Comparison of ENCODE assay signal across 19 cellular contexts in genomic region chr6:55265409-55266114, GRCh38.
"Had no signal": no experiment of that assay in that cellular context is flagged by ENCODE, and none has a peak within 500 bp of the region (broad histone marks: within the 10 kb centered on the region; RNA-seq: fewer than 3 reads in every experiment).

No MANE protein-coding gene starts in this region.

- H3K36me3 ChIP-seq: Peyer's patch, SJCRH30 had no signal

- H3K4me3 ChIP-seq: PC-9, Peyer's patch, SJCRH30 had no signal

- H3K4me1 ChIP-seq: Peyer's patch, SJCRH30 had no signal

- ATAC-seq: Right ventricle myocardium inferior, SK-N-SH treated with all-trans-retinoic acid at 6 μM for 48 hours had no signal

- H3K27me3 ChIP-seq: Peyer's patch, SJCRH30 had no signal

- H3K9me3 ChIP-seq: Peyer's patch, SJCRH30 had no signal

- H3K4me2 ChIP-seq: PC-9 had no signal

- H2AFZ ChIP-seq: PC-9 had no signal

- DNase-seq: KBM-7, NCI-H1092, NCI-H1105 treated with DMSO at 0.1 percent for 48 hours, NCI-H1417 treated with DMSO at 0.1 percent for 48 hours, NCI-H146, NCI-H1694 treated with DMSO at 0.1 percent for 48 hours, NCI-H1930, NCI-H2081, NCI-H2107, NCI-H2227 treated with DMSO at 0.1 percent for 48 hours, NCI-H524, NCI-H526 treated with DMSO at 0.1 percent for 48 hours, NCI-H748 treated with DMSO at 0.1 percent for 48 hours, PC-9, Peyer's patch, SHP77 treated with DMSO at 0.1 percent for 48 hours, SJCRH30 had no signal

- H3K27ac ChIP-seq: PC-9, Peyer's patch, SJCRH30 had no signal
